ENCODE assay signal across 30 cellular contexts in genomic region chr14:78835909-78836308, GRCh38.
"Had no signal": no experiment of that assay in that cellular context is flagged by ENCODE, and none has a peak within 500 bp of the region (broad histone marks: within the 10 kb centered on the region; RNA-seq: fewer than 3 reads in every experiment).

No MANE protein-coding gene starts in this region.

- H3K4me1 ChIP-seq: ascending aorta, breast epithelium, Peyer's patch, SJSA1 had no signal

- DNase-seq: activated CD4-positive, alpha-beta T cell treated with anti-CD3 and anti-CD28 coated beads for 1 hour; activated CD4-positive, alpha-beta T cell treated with anti-CD3 and anti-CD28 coated beads, Interleukin-2, amount 10 ng/mL, durations not matched to agents 7 days and 5 days; activated CD4-positive, alpha-beta T cell treated with anti-CD3 and anti-CD28 coated beads, Interleukin-2, amount 50 U/mL, for 48 hours; activated CD4-positive, CD25-positive, alpha-beta regulatory T cell; activated CD8-positive, alpha-beta T cell treated with anti-CD3 and anti-CD28 coated beads, Interleukin-2, amount 10 ng/mL, durations not matched to agents 7 days and 5 days; activated gamma-delta T cell; activated naive CD4-positive, alpha-beta T cell treated with Interleukin-2 at 50 U/mL for 16 hours; activated naive CD8-positive, alpha-beta T cell treated with anti-CD3 and anti-CD28 coated beads, Interleukin-2, amount 10 ng/mL, durations not matched to agents 7 days and 5 days; activated T-cell treated with anti-CD3 and anti-CD28 coated beads, Interleukin-2, amount 50 U/mL, for 24 hours; Kasumi-1; KBM-7; MG63; NCI-H1048; NCI-H1105 treated with DMSO at 0.1 percent for 48 hours; NCI-H1436; NCI-H2029; NCI-H345; NCI-H748 treated with DMSO at 0.1 percent for 48 hours; NK-92 treated with Interleukin-12 subunit alpha and Interleukin-12 subunit beta, amount 100 ng/mL, for 24 hours; PC-3; Peyer's patch; RPMI8226; SHP77 treated with DMSO at 0.1 percent for 48 hours; T-helper 1 cell; T-helper 2 cell; T-helper 9 cell had no signal

- H3K36me3 ChIP-seq: ascending aorta, breast epithelium, MG63, Peyer's patch, SJSA1 had no signal

- H3K27ac ChIP-seq: ascending aorta, breast epithelium, Peyer's patch, SJSA1, VCaP had no signal

- H3K9me3 ChIP-seq: ascending aorta, breast epithelium, MG63, Peyer's patch, SJSA1 had no signal

- H3K4me3 ChIP-seq: ascending aorta, breast epithelium, MG63, Peyer's patch, SJSA1 had no signal

- H3K27me3 ChIP-seq: ascending aorta, breast epithelium, MG63, Peyer's patch, SJSA1 had no signal

- ATAC-seq: activated CD8-positive, alpha-beta T cell treated with anti-CD3 and anti-CD28 coated beads, Interleukin-2, amount 10 ng/mL, durations not matched to agents 7 days and 5 days had no signal
